In the genomic region with DNA sequence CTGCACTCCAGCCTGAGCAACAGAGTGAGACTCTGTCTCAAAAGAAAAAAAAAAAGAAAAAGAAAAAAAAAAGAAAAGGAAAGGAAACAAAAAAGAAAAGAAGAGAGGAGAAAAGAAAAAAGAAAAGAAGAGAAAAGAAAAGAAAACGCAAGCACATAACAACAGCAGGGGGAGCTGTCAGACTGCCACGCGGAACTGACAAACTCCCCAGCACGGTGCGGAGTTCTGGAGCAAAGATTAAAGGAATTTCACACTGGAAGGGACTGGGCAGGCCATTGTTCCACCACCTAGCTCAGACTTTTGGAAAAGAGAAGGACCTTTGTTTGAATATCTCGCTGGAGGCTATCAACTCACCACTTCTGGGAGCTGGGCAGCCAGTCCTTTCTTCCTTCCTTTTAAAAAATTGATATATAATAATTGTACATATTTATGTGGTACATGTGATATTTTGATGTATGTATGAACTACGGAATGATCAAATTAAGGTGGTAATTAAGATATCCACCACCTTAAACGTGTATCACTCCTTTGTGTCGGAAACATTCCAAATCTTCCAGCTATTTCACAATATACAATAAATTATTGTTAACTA, we compare ENCODE assay signal across 8 cellular contexts. TPM values are rescaled to one million over a fixed set of nuclear protein-coding genes. Genes with fewer than 3 reads are reported as not detected.
DNase-seq lines count a peak whose midpoint lies in the region; ATAC-seq and TF ChIP-seq lines count a peak whose summit lies in the region.

No MANE protein-coding gene starts in this region.

- TF ChIP-seq CTCF in AG10803 (conservative IDR thresholded peaks at IDR 0.05; ENCODE audit: low read length): peak; percentile 56
- peak; percentile 28; the same call in 1 of the 2 replicates for TF ChIP-seq CTCF in GM12875 (IDR thresholded peaks at IDR 0.05; ENCODE audit: borderline replicate concordance, insufficient read depth, low read depth, low read length)
- peak; percentile 29 for TF ChIP-seq CTCF in foreskin fibroblast (IDR thresholded peaks at IDR 0.05; ENCODE audit: low read depth, low read length)

- ATAC-seq in HG02884 (IDR thresholded peaks at IDR 0.05; ENCODE audit: unreplicated experiment): no peak

- DNase-seq in AG10803 (ENCODE audit: low read depth): peak; percentile 22
- peak; percentile 87 for DNase-seq in SK-MEL-5 (ENCODE audit: low read depth, low spot score)
- peak; percentile 1 to 24 for DNase-seq in foreskin fibroblast
- peak; percentile 4 for DNase-seq in skeletal muscle cell (ENCODE audit: low read depth)
- no peak for DNase-seq in putamen (ENCODE audit: low spot score)
- DNase-seq in NCI-H446 treated with DMSO at 0.1 percent for 48 hours (lab: John Stamatoyannopoulos, UW): no peak

- H3K4me3 ChIP-seq in AG10803 (ENCODE audit: low read length): no peak overlapping the region
- H3K4me3 ChIP-seq in GM12875 (ENCODE audit: low read depth, low read length): no peak overlapping the region
- H3K4me3 ChIP-seq in foreskin fibroblast (ENCODE audit: low read depth in 1 of 2, low read length in 2 of 2): no peak overlapping the region
- no peak overlapping the region for H3K4me3 ChIP-seq in skeletal muscle cell (ENCODE audit: low read depth, low read length)

- in situ Hi-C loops in SK-MEL-5 (cut with HindIII; ENCODE audit: low pct_unique_long_range_greater_than_20kb, low sequenced_read_pairs): no loop called here

RNA-seq across cellular contexts. Expression of gene DPPA2, which starts 40.5 kb away (rescaled TPM):
- not detected in 2 replicates for total RNA-seq in SK-MEL-5 (2014; rRNA removed; shearing (Covaris generic))
- polyA plus RNA-seq in SK-MEL-5 (2015; cell fraction: cytosol; rRNA removed): not detected in 2 replicates
- polyA plus RNA-seq in SK-MEL-5 (2015; cell fraction: nucleus; rRNA removed): not detected in 2 replicates

Comparison
In these comparisons a context has a peak if more than half of its experiments do, and no peak if none do; other contexts are left out.
1. DNase-seq: peak in AG10803 (single experiment), SK-MEL-5 (single experiment), foreskin fibroblast (2 of 2) and skeletal muscle cell (single experiment); none in putamen (single experiment) and NCI-H446 treated with DMSO at 0.1 percent for 48 hours (single experiment).
2. Peak in every context shown above with its lines, with median percentiles within 50 percentile points of each other: CTCF ChIP-seq.